ENCODE assay signal across 10 cellular contexts in the genomic region with DNA sequence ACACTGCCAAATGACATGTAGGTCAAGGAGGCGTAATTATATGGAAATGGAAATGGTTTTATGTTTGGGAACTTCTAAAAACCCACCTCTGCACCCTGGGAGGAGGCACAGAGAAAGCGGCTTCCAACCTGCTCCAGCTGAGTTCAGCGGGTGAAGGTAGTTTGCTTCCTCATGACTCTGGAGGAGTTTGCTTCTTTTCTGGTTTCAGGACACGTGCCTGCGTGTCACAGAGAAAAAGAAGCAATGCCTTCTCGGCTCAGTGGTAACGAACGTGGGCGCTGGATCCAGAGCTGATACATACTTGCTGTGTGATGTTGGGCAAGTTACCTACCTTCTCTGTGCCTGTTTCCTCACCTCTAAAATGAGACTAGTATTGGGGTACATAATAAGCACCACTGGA. TPM values are rescaled to one million over a fixed set of nuclear protein-coding genes. Genes with fewer than 3 reads are reported as not detected.
"Had no signal": no experiment of that assay in that cellular context is flagged by ENCODE, and none has a peak within 500 bp of the region (broad histone marks: within the 10 kb centered on the region; RNA-seq: fewer than 3 reads in every experiment).

No MANE protein-coding gene starts in this region.

- H3K36me3 ChIP-seq: HAP-1 had no signal

- H3K4me1 Mint-ChIP-seq: IgD-negative memory B cell had no signal

- FAIRE-seq: HTR-8/SVneo had no signal

- H3K4me2 ChIP-seq: GM23338 had no signal

- H3K9me3 Mint-ChIP-seq: GM23338 had no signal

- H3K9me3 ChIP-seq: HAP-1 had no signal

- ATAC-seq: GM23338, HCT116 had no signal

- H3K27ac Mint-ChIP-seq: GM23338, HFFc6, IgD-negative memory B cell had no signal

- H3K4me1 ChIP-seq: HAP-1 had no signal

- DNase-seq: H7, HFFc6, KG1 had no signal

- H2AFZ ChIP-seq: GM23338 had no signal

- H3K4me3 ChIP-seq: GM23338, HAP-1 had no signal

- H3K4me3 Mint-ChIP-seq: GM23338, HFFc6, IgD-negative memory B cell had no signal

RNA-seq across cellular contexts. Expression of a gene that starts 22.1 kb away (rescaled TPM):
- total RNA-seq: H4, H7, HFFc6, HT-29 had no signal
- polyA plus RNA-seq: IgD-negative memory B cell had no signal
